In the genomic region with DNA sequence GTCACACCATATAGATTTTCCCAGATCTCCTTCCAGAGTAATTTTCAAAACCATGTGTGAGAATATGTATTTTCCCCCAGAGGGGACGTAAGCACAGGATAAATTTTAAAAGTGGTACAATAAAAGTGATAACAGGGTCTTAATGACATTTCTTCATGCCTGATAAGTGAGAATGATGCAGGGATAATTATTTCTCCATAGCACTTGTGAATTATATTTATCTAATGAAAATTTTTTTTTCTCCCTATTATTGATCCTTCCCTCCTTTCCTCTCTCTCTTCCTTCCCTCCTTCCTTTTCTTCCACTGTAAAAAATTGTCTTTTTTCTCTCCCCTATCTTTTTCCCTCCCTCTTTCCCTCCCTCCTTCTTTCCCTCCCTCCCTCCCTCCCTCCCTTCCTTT, we compare ENCODE assay signal across 33 cellular contexts. TPM values are rescaled to one million over a fixed set of nuclear protein-coding genes. Genes with fewer than 3 reads are reported as not detected.
"Had no signal": no experiment of that assay in that cellular context is flagged by ENCODE, and none has a peak within 500 bp of the region (broad histone marks: within the 10 kb centered on the region; RNA-seq: fewer than 3 reads in every experiment).

No MANE protein-coding gene starts in this region.

- H3K36me3 ChIP-seq: adrenal gland, ascending aorta, brain microvascular endothelial cell, breast epithelium, cardiac muscle cell had no signal

- H3K9me3 ChIP-seq: adrenal gland, ascending aorta, body of pancreas, breast epithelium had no signal

- H3K4me3 ChIP-seq: adrenal gland, ascending aorta, body of pancreas, breast epithelium, cardiac muscle cell had no signal

- H3K4me1 ChIP-seq: adrenal gland, ascending aorta, body of pancreas, breast epithelium had no signal

- H3K27ac ChIP-seq: adrenal gland, ascending aorta, body of pancreas, brain microvascular endothelial cell, breast epithelium, cardiac muscle cell had no signal

- H3K27me3 ChIP-seq: adrenal gland, ascending aorta, body of pancreas, brain microvascular endothelial cell, breast epithelium, cardiac muscle cell had no signal

- DNase-seq: activated effector memory CD4-positive, alpha-beta T cell treated with anti-CD3 and anti-CD28 coated beads, Interleukin-2, amount 50 U/mL, for 16 hours; activated effector memory CD4-positive, alpha-beta T cell treated with Interleukin-2 at 50 U/mL for 16 hours; activated gamma-delta T cell; activated gamma-delta T cell treated with Interleukin-2 at 50 U/mL for 16 hours; activated naive CD4-positive, alpha-beta T cell; activated naive CD4-positive, alpha-beta T cell treated with anti-CD3 and anti-CD28 coated beads for 36 hours; activated naive CD4-positive, alpha-beta T cell treated with anti-CD3 and anti-CD28 coated beads, Interleukin-2, amount 10 ng/mL, durations not matched to agents 7 days and 5 days; activated naive CD4-positive, alpha-beta T cell treated with anti-CD3 and anti-CD28 coated beads, Interleukin-2, amount 50 U/mL, for 16 hours; activated naive CD4-positive, alpha-beta T cell treated with Interleukin-2 at 50 U/mL for 16 hours; activated naive CD8-positive, alpha-beta T cell treated with anti-CD3 and anti-CD28 coated beads for 36 hours; activated naive CD8-positive, alpha-beta T cell treated with anti-CD3 and anti-CD28 coated beads, Interleukin-2, amount 10 ng/mL, durations not matched to agents 7 days and 5 days; activated naive CD8-positive, alpha-beta T cell treated with anti-CD3 and anti-CD28 coated beads, Interleukin-2, amount 50 U/mL, for 24 hours; activated T-cell treated with anti-CD3 and anti-CD28 coated beads, Interleukin-2, amount 50 U/mL, for 24 hours; activated T-cell treated with anti-CD3 and anti-CD28 coated beads, Interleukin-2, amount 50 U/mL, for 4 hours; activated T-cell treated with anti-CD3 and anti-CD28 coated beads, Interleukin-2, amount 50 U/mL, for 48 hours; activated T-cell treated with anti-CD3 and anti-CD28 coated beads, Interleukin-2, amount 50 U/mL, for 72 hours; adrenal gland; amniotic stem cell; amygdala; anterior cingulate cortex; aorta; body of pancreas; brain microvascular endothelial cell; caudate nucleus; central memory CD4-positive, alpha-beta T cell; cerebellar nuclear complex had no signal

- ATAC-seq: activated naive CD4-positive, alpha-beta T cell treated with anti-CD3 and anti-CD28 coated beads, Interleukin-2, amount 50 U/mL, for 72 hours; activated naive CD8-positive, alpha-beta T cell treated with anti-CD3 and anti-CD28 coated beads, Interleukin-2, amount 50 U/mL, for 24 hours; activated T-cell treated with anti-CD3 and anti-CD28 coated beads, Interleukin-2, amount 50 U/mL, for 4 hours; activated T-cell treated with anti-CD3 and anti-CD28 coated beads, Interleukin-2, amount 50 U/mL, for 72 hours; activated T-helper 17 cell treated with anti-CD3 and anti-CD28 coated beads, Interleukin-2, amount 50 U/mL, for 72 hours; body of pancreas had no signal

- FAIRE-seq: astrocyte, bronchial epithelial cell had no signal

RNA-seq across cellular contexts. Expression of a gene that starts 17.0 kb away (rescaled TPM):
- polyA plus RNA-seq: aorta had no signal
